Comparison of ENCODE assay signal across 26 cellular contexts in the genomic region with DNA sequence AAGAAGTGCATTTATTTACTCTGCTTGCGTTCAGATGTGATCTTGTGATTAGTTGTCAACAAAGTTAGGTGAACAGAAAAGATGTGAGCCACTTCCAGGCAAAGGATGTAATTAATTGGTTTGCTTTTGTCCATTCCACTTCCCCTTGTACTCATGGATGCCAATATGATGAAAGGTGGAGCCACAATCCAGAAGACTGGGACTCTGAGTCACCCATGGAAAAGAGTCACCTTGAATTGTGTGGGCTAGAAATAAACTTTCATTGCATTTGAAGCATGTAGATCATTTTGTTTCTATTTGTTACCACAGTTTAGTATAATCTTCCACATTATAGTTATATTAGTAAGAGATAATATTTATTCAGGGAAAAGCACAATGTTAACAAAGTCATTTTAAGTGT.
DNase-seq lines count a peak whose midpoint lies in the region; ATAC-seq, FAIRE-seq and TF ChIP-seq lines count a peak whose summit lies in the region.
"Had no signal": no experiment of that assay in that cellular context is flagged by ENCODE, and none has a peak within 500 bp of the region (broad histone marks: within the 10 kb centered on the region; RNA-seq: fewer than 3 reads in every experiment).

No MANE protein-coding gene starts in this region.

- no peak for TF ChIP-seq RAD21 in IMR-90 (IDR thresholded peaks at IDR 0.05; ENCODE audit: low read length)
- TF ChIP-seq RAD21 in K562 (CRISPR knock-in tag; conservative IDR thresholded peaks at IDR 0.05 in 1 of 2, IDR thresholded peaks at IDR 0.05 in 1 of 2), result no peak

- H3K4me3 ChIP-seq in IMR-90 (ENCODE audit: insufficient read depth, low read depth, low read length) (no peak overlapping the region), K562 (no peak overlapping the region)
- H3K4me3 ChIP-seq: cardiac muscle cell, dorsolateral prefrontal cortex, gastrocnemius medialis had no signal

- peak overlapping the region; percentile 38; the same call in 1 of the 2 replicates for H3K27ac ChIP-seq in IMR-90 (ENCODE audit: insufficient read depth, low read length)
- H3K27ac ChIP-seq in K562 (ENCODE audit: extremely low read depth, low read depth, low read length), result no peak overlapping the region
- H3K27ac ChIP-seq: cardiac muscle cell, dorsolateral prefrontal cortex, gastrocnemius medialis, neutrophil, RWPE1 had no signal

- H3K4me2 ChIP-seq in IMR-90 (ENCODE audit: low read depth, low read length) (no peak overlapping the region; the same call in 1 of the 2 replicates), K562 (ENCODE audit: insufficient read depth, low read length) (no peak overlapping the region)

- no peak overlapping the region for H2AK9ac ChIP-seq in IMR-90 (replicated peaks; ENCODE audit: low read depth, low read length, poor library complexity)

- H4K20me1 ChIP-seq in IMR-90 (ENCODE audit: insufficient read depth, low read length) (no peaks in the 10 kb centered on the region), K562 (replicated peaks; ENCODE audit: control insufficient read depth, insufficient read depth, low read length) (no peaks in the 10 kb centered on the region)

- TF ChIP-seq CTCF in IMR-90 (conservative IDR thresholded peaks at IDR 0.05; ENCODE audit: low read depth, low read length) (no peak), K562 (IDR thresholded peaks at IDR 0.05 in 2 of 3, conservative IDR thresholded peaks at IDR 0.05 in 1 of 3; ENCODE audit: insufficient read depth in 2 of 3, low read depth in 1 of 3, low read length in 3 of 3) (no peak)

- no peaks in the 10 kb centered on the region for H3K4me1 Mint-ChIP-seq in stimulated activated effector memory CD8-positive, alpha-beta T cell treated with anti-CD3 and anti-CD28 coated beads, Interleukin-12 subunit alpha, Interleukin-12 subunit beta, amount 100 ng/mL, for 72 hours
- H3K4me1 Mint-ChIP-seq: activated B cell treated with CpG ODN at 0.5 μM for 24 hours; CD4-positive, alpha-beta memory T cell; IgD-negative memory B cell had no signal

- 0 out of 2 replicates have a peak overlapping the region, but pooled peaks have one; percentile 37 for H3K56ac ChIP-seq in IMR-90 (ENCODE audit: extremely low read depth, insufficient read depth, low read length)

- H3K36me3 ChIP-seq in IMR-90 (ENCODE audit: control insufficient read depth, insufficient read depth, low read length), result no peaks in the 10 kb centered on the region
- no peaks in the 10 kb centered on the region for H3K36me3 ChIP-seq in K562 (ENCODE audit: control insufficient read depth, insufficient read depth, low read length)
- H3K36me3 ChIP-seq: cardiac muscle cell, gastrocnemius medialis, neutrophil had no signal

- H3K4me1 ChIP-seq in IMR-90 (ENCODE audit: control insufficient read depth, insufficient read depth, low read length) (peaks cover 11% of the 10 kb centered on the region; the same call in 1 of the 2 replicates), K562 (replicated peaks in 1 of 2; ENCODE audit: control insufficient read depth in 2 of 2, insufficient read depth in 2 of 2, low read length in 2 of 2) (no peaks in the 10 kb centered on the region)
- H3K4me1 ChIP-seq: gastrocnemius medialis had no signal

- H3K36me3 Mint-ChIP-seq in stimulated activated effector memory CD8-positive, alpha-beta T cell treated with anti-CD3 and anti-CD28 coated beads, Interleukin-12 subunit alpha, Interleukin-12 subunit beta, amount 100 ng/mL, for 72 hours, result no peaks in the 10 kb centered on the region
- H3K36me3 Mint-ChIP-seq: CD4-positive, alpha-beta memory T cell had no signal

- TF ChIP-seq POLR2A in IMR-90 (IDR thresholded peaks at IDR 0.05; ENCODE audit: low read depth, low read length), result no peak
- no peak for TF ChIP-seq POLR2A in K562 (conservative IDR thresholded peaks at IDR 0.05)

- peak overlapping the region; percentile 83; the same call in 1 of the 2 replicates for H3K14ac ChIP-seq in IMR-90 (replicated peaks; ENCODE audit: low read depth, low read length)

- DNase-seq in EH (ENCODE audit: low read depth) (peak; percentile 21), IMR-90 (peak; percentile 82), K562 (ENCODE audit: extremely low read depth in 1 of 4, low spot score in 3 of 4) (no peak), kidney tubule cell (ENCODE audit: low spot score) (peak; percentile 84), sciatic nerve (ENCODE audit: low spot score) (no peak)
- no peak for DNase-seq in stimulated activated effector memory CD8-positive, alpha-beta T cell treated with anti-CD3 and anti-CD28 coated beads, Interleukin-12 subunit alpha, Interleukin-12 subunit beta, amount 100 ng/mL, for 72 hours (ENCODE audit: low spot score in 2 of 2)
- DNase-seq: activated B cell treated with CpG ODN at 0.5 μM for 24 hours; activated CD8-positive, alpha-beta T cell treated with anti-CD3 and anti-CD28 coated beads for 36 hours; activated gamma-delta T cell; activated T-cell treated with anti-CD3 and anti-CD28 coated beads for 4 hours; CD4-positive, alpha-beta memory T cell; dorsolateral prefrontal cortex; erythroblast; gastrocnemius medialis; MM.1S; NCI-H1436 treated with DMSO at 0.1 percent for 48 hours; NCI-H526; stimulated activated CD4-positive, alpha-beta T cell treated with anti-CD3 and anti-CD28 coated beads, Interleukin-2, amount 100 ng/mL, for 48 hours; stimulated activated naive CD4-positive, alpha-beta T cell treated with Interleukin-2 at 50 U/mL for 16 hours had no signal

- peaks cover 10% of the 10 kb centered on the region for H3K9me3 Mint-ChIP-seq in stimulated activated effector memory CD8-positive, alpha-beta T cell treated with anti-CD3 and anti-CD28 coated beads, Interleukin-12 subunit alpha, Interleukin-12 subunit beta, amount 100 ng/mL, for 72 hours

- CTCF ChIA-PET in IMR-90 (lab: Yijun Ruan, JAX), result no interaction called here
- CTCF ChIA-PET in K562 (lab: Yijun Ruan, JAX; ENCODE audit: low intra/inter-chr PET ratio), result no interaction called here

- dilution Hi-C loops in IMR-90 (cut with HindIII; ENCODE audit: low sequenced_read_pairs, unreplicated experiment), result no loop called here

- POLR2A ChIA-PET in IMR-90 (lab: Charles Lee; ENCODE audit: unreplicated experiment) (no interaction called here), K562 (lab: Yijun Ruan, JAX) (no interaction called here)

- peak overlapping the region; percentile 89 for H2BK15ac ChIP-seq in IMR-90 (ENCODE audit: low read depth, low read length)

- peak overlapping the region; percentile 74 for H4K91ac ChIP-seq in IMR-90 (ENCODE audit: insufficient read depth, low read depth, low read length)

- WGBS in IMR-90 (ENCODE audit: extremely low coverage in 2 of 2, insufficient read length in 1 of 2), 2 experiments, result no CpG with 5 or more reads among the region's 1 CpG
- WGBS in K562 (ENCODE audit: insufficient coverage, low coverage, missing lambda C conversion rate), result 0% methylated on average over 1 of the region's 1 CpG

- H2BK5ac ChIP-seq in IMR-90 (ENCODE audit: low read depth, low read length, poor library complexity, severe bottlenecking), result peak overlapping the region; percentile 94

- peak overlapping the region; percentile 89 for H4K5ac ChIP-seq in IMR-90 (ENCODE audit: low read depth, low read length)

- H3K9me3 ChIP-seq in IMR-90 (ENCODE audit: control insufficient read depth, insufficient read depth, low read length), result peaks cover 4% of the 10 kb centered on the region
- no peaks in the 10 kb centered on the region; the same call in 1 of the 2 replicates for H3K9me3 ChIP-seq in K562 (replicated peaks; ENCODE audit: control insufficient read depth, insufficient read depth, low read depth, low read length)
- H3K9me3 ChIP-seq: gastrocnemius medialis, neutrophil had no signal

- H3K23ac ChIP-seq in IMR-90 (ENCODE audit: low read depth, low read length), result peak overlapping the region; percentile 67

- ATAC-seq in IMR-90 (ENCODE audit: low read depth) (peak; percentile 72), K562 (no peak), sciatic nerve (no peak), GM19455 (IDR thresholded peaks at IDR 0.05; ENCODE audit: unreplicated experiment) (no peak), HG03342 (IDR thresholded peaks at IDR 0.05; ENCODE audit: unreplicated experiment) (no peak)
- ATAC-seq in stimulated activated effector memory CD8-positive, alpha-beta T cell treated with anti-CD3 and anti-CD28 coated beads, Interleukin-12 subunit alpha, Interleukin-12 subunit beta, amount 100 ng/mL, for 72 hours, result no peak
- ATAC-seq: activated CD8-positive, alpha-beta T cell treated with anti-CD3 and anti-CD28 coated beads for 36 hours; gastrocnemius medialis had no signal

- H2BK20ac ChIP-seq in IMR-90 (ENCODE audit: low read depth, low read length), result peak overlapping the region; percentile 77

- H3K18ac ChIP-seq in IMR-90 (ENCODE audit: low read depth, low read length), result peak overlapping the region; percentile 97

- peak overlapping the region; percentile 80 to 88 for H4K8ac ChIP-seq in IMR-90 (ENCODE audit: low read depth in 2 of 2, low read length in 2 of 2)

- in situ Hi-C loops in IMR-90 (cut with MboI; ENCODE audit: low sequenced_read_pairs) (no loop called here), K562 (cut with MboI) (no loop called here)

- no peaks in the 10 kb centered on the region for H3K9me1 ChIP-seq in IMR-90 (ENCODE audit: insufficient read depth, low read length)
- no peaks in the 10 kb centered on the region for H3K9me1 ChIP-seq in K562 (ENCODE audit: control insufficient read depth, insufficient read depth, low read length)

- H3K27ac Mint-ChIP-seq in stimulated activated effector memory CD8-positive, alpha-beta T cell treated with anti-CD3 and anti-CD28 coated beads, Interleukin-12 subunit alpha, Interleukin-12 subunit beta, amount 100 ng/mL, for 72 hours, result no peak overlapping the region
- H3K27ac Mint-ChIP-seq: activated B cell treated with CpG ODN at 0.5 μM for 24 hours; activated CD8-positive, alpha-beta T cell treated with anti-CD3 and anti-CD28 coated beads for 36 hours; CD4-positive, alpha-beta memory T cell; IgD-negative memory B cell had no signal

- BruUV-seq in IMR-90 (replicated peaks; lab: Mats Ljungman, UMichigan), result no TSS peak
- BruUV-seq in K562 (replicated peaks; lab: Mats Ljungman, UMichigan), result no TSS peak

- peak overlapping the region; percentile 49; the same call in 1 of the 2 replicates for H3K4ac ChIP-seq in IMR-90 (ENCODE audit: low read depth, low read length)

- H3K79me1 ChIP-seq in IMR-90 (ENCODE audit: low read depth in 1 of 2, low read length in 2 of 2), result no peaks in the 10 kb centered on the region

- H3K4me3 Mint-ChIP-seq in stimulated activated effector memory CD8-positive, alpha-beta T cell treated with anti-CD3 and anti-CD28 coated beads, Interleukin-12 subunit alpha, Interleukin-12 subunit beta, amount 100 ng/mL, for 72 hours, result no peak overlapping the region
- H3K4me3 Mint-ChIP-seq: activated B cell treated with CpG ODN at 0.5 μM for 24 hours; activated CD8-positive, alpha-beta T cell treated with anti-CD3 and anti-CD28 coated beads for 36 hours; CD4-positive, alpha-beta memory T cell; IgD-negative memory B cell had no signal

- no peak overlapping the region for H2AFZ ChIP-seq in IMR-90 (replicated peaks; ENCODE audit: low read length, poor library complexity)
- no peak overlapping the region for H2AFZ ChIP-seq in K562 (ENCODE audit: low read depth, low read length)

- intact Hi-C loops in IMR-90 (cut with micrococcal nuclease), result no loop called here
- intact Hi-C loops in K562 (cut with micrococcal nuclease), result no loop called here
- intact Hi-C loops in sciatic nerve (cut with DNase I), result no loop called here

- no peak overlapping the region for H3K9ac ChIP-seq in IMR-90 (ENCODE audit: low read depth, low read length)
- no peak overlapping the region for H3K9ac ChIP-seq in K562 (ENCODE audit: insufficient read depth in 1 of 2, low read depth in 2 of 2, low read length in 2 of 2)

- no peak for FAIRE-seq in K562 (lab: Jason Lieb, UNC)
- FAIRE-seq: GM12892 had no signal

- no peaks in the 10 kb centered on the region for H3K27me3 ChIP-seq in IMR-90 (ENCODE audit: control insufficient read depth, insufficient read depth, low read length)
- H3K27me3 ChIP-seq in K562 (ENCODE audit: control insufficient read depth in 2 of 2, insufficient read depth in 2 of 2, low read length in 2 of 2), result no peaks in the 10 kb centered on the region
- H3K27me3 ChIP-seq: cardiac muscle cell, gastrocnemius medialis, neutrophil had no signal

- H2AK5ac ChIP-seq in IMR-90 (ENCODE audit: low read depth, low read length), result peak overlapping the region; percentile 48

- TF ChIP-seq EP300 in K562 (IDR thresholded peaks at IDR 0.05; ENCODE audit: low read length), result no peak

- no peaks in the 10 kb centered on the region for H3K79me2 ChIP-seq in K562 (ENCODE audit: control insufficient read depth, insufficient read depth, low read length)

- H2BK120ac ChIP-seq in IMR-90 (ENCODE audit: low read depth, low read length), result peak overlapping the region; percentile 80

Comparison
In these comparisons a context has a peak if more than half of its experiments do, and no peak if none do; other contexts are left out.
1. DNase-seq: peak in EH (single experiment), IMR-90 (single experiment) and kidney tubule cell (single experiment); none in K562 (0 of 4), stimulated activated effector memory CD8-positive, alpha-beta T cell treated with anti-CD3 and anti-CD28 coated beads, Interleukin-12 subunit alpha, Interleukin-12 subunit beta, amount 100 ng/mL, for 72 hours (0 of 2) and sciatic nerve (single experiment).